10 cellular contexts compared by ENCODE assay signal in the genomic region with DNA sequence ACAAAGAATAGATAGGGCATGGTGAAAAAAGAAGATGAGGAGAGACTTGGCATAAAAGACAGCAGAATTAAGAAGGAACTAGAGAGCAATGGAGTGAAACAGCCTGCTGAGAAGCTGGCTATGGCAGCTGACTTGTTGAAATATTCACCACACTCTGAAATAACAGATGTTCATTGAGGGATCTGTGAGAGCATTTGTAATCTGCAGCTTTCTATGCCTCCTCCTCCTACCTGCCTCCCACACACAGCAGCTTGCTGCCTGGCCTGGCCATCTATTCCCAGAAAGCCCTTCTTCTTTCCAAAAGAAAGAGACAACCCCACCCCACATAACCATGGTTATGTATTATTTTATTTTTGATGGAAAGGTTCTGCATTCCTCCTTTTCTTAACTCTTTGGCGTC.
"Had no signal": no experiment of that assay in that cellular context is flagged by ENCODE, and none has a peak within 500 bp of the region (broad histone marks: within the 10 kb centered on the region; RNA-seq: fewer than 3 reads in every experiment).

No MANE protein-coding gene starts in this region.

- H3K9me3 ChIP-seq: ascending aorta, neutrophil, transverse colon had no signal

- H3K4me1 ChIP-seq: ascending aorta, esophagus squamous epithelium, spleen, transverse colon had no signal

- H3K27me3 ChIP-seq: ascending aorta, neutrophil, transverse colon had no signal

- H3K27ac ChIP-seq: ascending aorta, esophagus squamous epithelium, neutrophil, spleen, transverse colon had no signal

- H3K4me3 ChIP-seq: ascending aorta, esophagus squamous epithelium, spleen, transverse colon had no signal

- H3K36me3 ChIP-seq: ascending aorta, esophagus squamous epithelium, neutrophil, spleen, transverse colon had no signal

- DNase-seq: activated B cell treated with CpG ODN at 0.5 μM for 24 hours; activated CD4-positive, alpha-beta T cell treated with anti-CD3 and anti-CD28 coated beads, Interleukin-2, amount 10 ng/mL, durations not matched to agents 24 days and 14 days; activated naive CD4-positive, alpha-beta T cell treated with Interleukin-2 at 50 U/mL for 16 hours; activated naive CD8-positive, alpha-beta T cell treated with anti-CD3 and anti-CD28 coated beads, Interleukin-2, amount 50 U/mL, for 24 hours; esophagus squamous epithelium; spleen; stimulated activated CD4-positive, alpha-beta T cell treated with anti-CD3 and anti-CD28 coated beads, Interleukin-1b, Interleukin-23, amount 100 ng/mL, for 48 hours; transverse colon had no signal
